ENCODE assay signal across 9 cellular contexts in the genomic region with DNA sequence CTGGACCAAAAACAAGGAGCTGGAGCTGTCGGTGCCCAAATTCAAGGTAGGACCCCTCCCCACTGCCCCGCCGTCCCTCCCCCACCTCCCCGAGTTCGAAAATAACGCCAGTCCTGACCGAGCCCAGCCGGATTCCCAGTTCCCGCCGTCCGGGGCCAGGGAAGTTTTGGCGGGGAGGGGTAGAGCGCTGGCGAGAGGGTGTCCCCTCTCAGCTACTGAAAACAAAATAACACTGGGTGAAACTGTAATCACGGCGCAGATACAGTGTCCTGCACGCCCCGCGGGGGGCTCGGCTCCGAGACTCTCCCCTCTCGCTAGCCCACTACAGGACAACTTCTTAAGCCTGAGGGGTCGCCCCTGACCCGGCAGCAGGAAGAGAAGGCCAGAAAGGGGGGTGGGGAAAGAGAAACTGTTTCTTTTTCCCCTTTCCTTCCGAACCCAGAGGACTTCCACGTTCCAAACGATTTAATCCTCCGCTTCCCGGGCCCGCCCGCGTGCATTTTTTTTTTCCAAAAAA. TPM values are rescaled to one million over a fixed set of nuclear protein-coding genes. Genes with fewer than 3 reads are reported as not detected.
DNase-seq lines count a peak whose midpoint lies in the region; ATAC-seq, FAIRE-seq and TF ChIP-seq lines count a peak whose summit lies in the region.
"Had no signal": no experiment of that assay in that cellular context is flagged by ENCODE, and none has a peak within 500 bp of the region (broad histone marks: within the 10 kb centered on the region; RNA-seq: fewer than 3 reads in every experiment).

No MANE protein-coding gene starts in this region.

- H3K4me1 Mint-ChIP-seq in astrocyte (ENCODE audit: low read depth, unreplicated experiment) = peaks cover 6% of the 10 kb centered on the region

- H3K27me3 Mint-ChIP-seq in astrocyte (ENCODE audit: low read depth, unreplicated experiment) = no peaks in the 10 kb centered on the region

- peak overlapping the region; percentile 91 for H3K4me2 ChIP-seq in astrocyte (ENCODE audit: low read length)
- H3K4me2 ChIP-seq in keratinocyte (ENCODE audit: control insufficient read depth, extremely low read depth, insufficient read depth, low read depth, low read length) = peak overlapping the region; percentile 99

- H4K20me1 ChIP-seq in astrocyte (ENCODE audit: insufficient read depth, low read length) = peaks cover 48% of the 10 kb centered on the region
- peaks cover 4% of the 10 kb centered on the region for H4K20me1 ChIP-seq in keratinocyte (ENCODE audit: control insufficient read depth, extremely low read depth, insufficient read depth, low read length)

- in situ Hi-C loops in KBM-7 (cut with MboI; ENCODE audit: low pct_unique_long_range_greater_than_20kb, low sequenced_read_pairs) = no loop called here

- H3K27me3 ChIP-seq in astrocyte (ENCODE audit: insufficient read depth, low read length) = no peaks in the 10 kb centered on the region
- no peaks in the 10 kb centered on the region for H3K27me3 ChIP-seq in keratinocyte (ENCODE audit: control insufficient read depth, extremely low read depth, insufficient read depth, low read length)
- H3K27me3 ChIP-seq in subcutaneous abdominal adipose tissue (ENCODE audit: control insufficient read depth in 5 of 5, insufficient read depth in 4 of 5, low read length in 5 of 5) = no peaks in the 10 kb centered on the region

- ATAC-seq in GM21528 (IDR thresholded peaks at IDR 0.05; ENCODE audit: low FRiP score, unreplicated experiment) (no peak), GM18505 (IDR thresholded peaks at IDR 0.05; ENCODE audit: unreplicated experiment) (no peak)

- H3K9me3 ChIP-seq in astrocyte (ENCODE audit: insufficient read depth, low read depth, low read length) (no peaks in the 10 kb centered on the region), keratinocyte (ENCODE audit: control insufficient read depth, low read depth, low read length) (no peaks in the 10 kb centered on the region), subcutaneous abdominal adipose tissue (ENCODE audit: control insufficient read depth in 5 of 5, low read length in 5 of 5) (no peaks in the 10 kb centered on the region)

- FAIRE-seq in astrocyte (lab: Jason Lieb, UNC) (no peak), keratinocyte (lab: Jason Lieb, UNC) (no peak)

- H3K27ac Mint-ChIP-seq in astrocyte (ENCODE audit: unreplicated experiment) = no peak overlapping the region

- no peaks in the 10 kb centered on the region for H3K9me1 ChIP-seq in keratinocyte (ENCODE audit: control insufficient read depth, extremely low read depth, insufficient read depth, low read length)

- DNase-seq in KBM-7 (peak; percentile 52), astrocyte (ENCODE audit: low read depth) (no peak), keratinocyte (ENCODE audit: low read depth, low spot score) (no peak), NCI-H2081 treated with DMSO at 0.1 percent for 48 hours (lab: John Stamatoyannopoulos, UW) (no peak)

- H3K4me3 Mint-ChIP-seq in astrocyte (ENCODE audit: unreplicated experiment) = peak overlapping the region; percentile 95

- H3K9ac ChIP-seq in astrocyte (ENCODE audit: low read length) = peak overlapping the region; percentile 100
- H3K9ac ChIP-seq in keratinocyte (ENCODE audit: control insufficient read depth, extremely low read depth, insufficient read depth, low read length) = peak overlapping the region; percentile 98
- peak overlapping the region in 4 of 5 donors; percentile 61 to 80 (median 72) for H3K9ac ChIP-seq in subcutaneous abdominal adipose tissue (ENCODE audit: low read length in 5 of 5)

- H2AFZ ChIP-seq in astrocyte (ENCODE audit: low read depth, low read length) = no peak overlapping the region
- no peak overlapping the region for H2AFZ ChIP-seq in keratinocyte (ENCODE audit: control insufficient read depth, low read length)

- peaks cover 11% of the 10 kb centered on the region for H3K36me3 Mint-ChIP-seq in astrocyte (ENCODE audit: low read depth, unreplicated experiment)

- H3K4me3 ChIP-seq in astrocyte (ENCODE audit: insufficient read depth, low read depth, low read length) (peak overlapping the region; percentile 68), keratinocyte (ENCODE audit: control insufficient read depth in 2 of 3, extremely low read depth in 1 of 3, insufficient read depth in 2 of 3, low read depth in 1 of 3, low read length in 3 of 3) (peak overlapping the region; percentile 65 to 86 (median 82)), subcutaneous abdominal adipose tissue (ENCODE audit: low read depth in 1 of 5, low read length in 5 of 5) (peak overlapping the region; percentile 63 to 76 (median 71))

- no peak for TF ChIP-seq POLR2A in GM18505 (IDR thresholded peaks at IDR 0.05; ENCODE audit: borderline replicate concordance, extremely low read depth, insufficient read depth, insufficient read length)

- TF ChIP-seq CTCF in C4-2B (conservative IDR thresholded peaks at IDR 0.05) = no peak
- TF ChIP-seq CTCF in astrocyte (IDR thresholded peaks at IDR 0.05; ENCODE audit: insufficient read depth, low read depth, low read length) = no peak
- no peak for TF ChIP-seq CTCF in keratinocyte (optimal IDR thresholded peaks at IDR 0.05 in 1 of 3, IDR thresholded peaks at IDR 0.05 in 1 of 3, conservative IDR thresholded peaks at IDR 0.05 in 1 of 3; ENCODE audit: extremely low read depth in 1 of 3, insufficient read depth in 2 of 3, low read length in 3 of 3)

- H3K36me3 ChIP-seq in astrocyte (ENCODE audit: insufficient read depth, low read length) (peaks cover 18% of the 10 kb centered on the region), keratinocyte (ENCODE audit: control insufficient read depth in 2 of 2, extremely low read depth in 1 of 2, insufficient read depth in 2 of 2, low read length in 2 of 2) (peaks cover 12 to 22% of the 10 kb centered on the region in 2 experiments), subcutaneous abdominal adipose tissue (ENCODE audit: control insufficient read depth in 5 of 5, insufficient read depth in 5 of 5, low read length in 5 of 5) (peaks cover 0 to 32% (median 24%) of the 10 kb centered on the region in 5 donors)

- dilution Hi-C loops in keratinocyte (cut with MboI; ENCODE audit: extremely low pct_ligation_motif_present, low sequenced_read_pairs) = no loop called here

- H3K4me1 ChIP-seq in astrocyte (ENCODE audit: insufficient read depth, low read length) (peaks cover 39% of the 10 kb centered on the region), keratinocyte (ENCODE audit: control insufficient read depth, extremely low read depth, insufficient read depth, low read length) (peaks cover 27% of the 10 kb centered on the region), subcutaneous abdominal adipose tissue (ENCODE audit: control insufficient read depth in 5 of 5, insufficient read depth in 5 of 5, low read length in 5 of 5) (peaks cover 6 to 55% (median 50%) of the 10 kb centered on the region in 5 donors)

- H3K27ac ChIP-seq in C4-2B (peak overlapping the region; percentile 97), astrocyte (ENCODE audit: low read depth, low read length) (peak overlapping the region; percentile 99), keratinocyte (ENCODE audit: control insufficient read depth, insufficient read depth, low read length) (peak overlapping the region; percentile 46), subcutaneous abdominal adipose tissue (ENCODE audit: low read depth, low read length) (peak overlapping the region; percentile 76)

- H3K9me3 Mint-ChIP-seq in astrocyte (ENCODE audit: unreplicated experiment) = no peaks in the 10 kb centered on the region

- H3K79me2 ChIP-seq in astrocyte (ENCODE audit: insufficient read depth, low read length) (peaks cover 79% of the 10 kb centered on the region), keratinocyte (ENCODE audit: control insufficient read depth, insufficient read depth, low read length) (peaks cover 53% of the 10 kb centered on the region)

RNA-seq across cellular contexts. Expression of a gene that starts 1.4 kb away (rescaled TPM):
- 20.9 and 24.0 TPM in 2 replicates for total RNA-seq in astrocyte
- 0.71 to 1.2 TPM (median 0.72 TPM) in 3 replicates for polyA plus RNA-seq in keratinocyte
- 2.3 TPM for polyA plus RNA-seq in keratinocyte (2011; ENCODE audit: low read depth)
- 0.83 and 1.4 TPM in 2 replicates for polyA plus RNA-seq in keratinocyte (2011; cell fraction: cytosol; rRNA removed)
- 7.9 and 9.7 TPM in 2 replicates for polyA plus RNA-seq in keratinocyte (2011; cell fraction: nucleus; rRNA removed)
- 5.2 and 6.0 TPM in 2 replicates for polyA plus RNA-seq in keratinocyte (2012; ENCODE audit: low replicate concordance)
- polyA minus RNA-seq in keratinocyte = 1.5 to 8.6 TPM (median 2.4 TPM) in 3 replicates
- 4.0 TPM for polyA minus RNA-seq in keratinocyte (2011; cell fraction: cytosol; rRNA and poly(A)+ RNA removed)
- polyA minus RNA-seq in keratinocyte (2011; cell fraction: nucleus; rRNA and poly(A)+ RNA removed) = 5.5 and 6.5 TPM in 2 replicates

RNA-seq across cellular contexts. Expression of a gene that starts 11.7 kb away (rescaled TPM):
- 28.0 and 31.9 TPM in 2 replicates for total RNA-seq in astrocyte
- 2.8 to 4.3 TPM (median 4.1 TPM) in 3 replicates for polyA plus RNA-seq in keratinocyte
- polyA plus RNA-seq in keratinocyte (2011; ENCODE audit: low read depth) = 3.3 TPM
- polyA plus RNA-seq in keratinocyte (2011; cell fraction: cytosol; rRNA removed) = 3.1 and 5.3 TPM in 2 replicates
- polyA plus RNA-seq in keratinocyte (2011; cell fraction: nucleus; rRNA removed) = 4.8 and 5.9 TPM in 2 replicates
- polyA plus RNA-seq in keratinocyte (2012; ENCODE audit: low replicate concordance) = 2.5 and 6.1 TPM in 2 replicates
- polyA minus RNA-seq in keratinocyte = 7.0 to 7.7 TPM (median 7.7 TPM) in 3 replicates
- polyA minus RNA-seq in keratinocyte (2011; cell fraction: cytosol; rRNA and poly(A)+ RNA removed) = 11.5 TPM
- 3.7 and 4.3 TPM in 2 replicates for polyA minus RNA-seq in keratinocyte (2011; cell fraction: nucleus; rRNA and poly(A)+ RNA removed)

RNA-seq across cellular contexts. Expression of a gene that starts 53.4 kb away (rescaled TPM):
- total RNA-seq in astrocyte = not detected in 2 replicates
- not detected in 3 replicates for polyA plus RNA-seq in keratinocyte
- polyA plus RNA-seq in keratinocyte (2011; ENCODE audit: low read depth) = not detected
- not detected in 2 replicates for polyA plus RNA-seq in keratinocyte (2011; cell fraction: cytosol; rRNA removed)
- not detected in 2 replicates for polyA plus RNA-seq in keratinocyte (2011; cell fraction: nucleus; rRNA removed)
- not detected in 2 replicates for polyA plus RNA-seq in keratinocyte (2012; ENCODE audit: low replicate concordance)
- not detected in 3 replicates for polyA minus RNA-seq in keratinocyte
- polyA minus RNA-seq in keratinocyte (2011; cell fraction: cytosol; rRNA and poly(A)+ RNA removed) = not detected
- not detected in 2 replicates for polyA minus RNA-seq in keratinocyte (2011; cell fraction: nucleus; rRNA and poly(A)+ RNA removed)
- total RNA-seq: pulmonary artery endothelial cell had no signal

Comparison
In these comparisons a context has a peak if more than half of its experiments do, and no peak if none do; other contexts are left out.
1. H3K27ac ChIP-seq: peak in every context shown above with its lines; median percentile 99 in astrocyte; 97 in C4-2B; 76 in subcutaneous abdominal adipose tissue; 46 in keratinocyte.